25 cellular contexts compared by ENCODE assay signal in genomic region chr10:116403740-116404250, GRCh38. TPM values are rescaled to one million over a fixed set of nuclear protein-coding genes. Genes with fewer than 3 reads are reported as not detected.
A peak's percentile ranks its signal among the peaks of the same experiment; 100 is the strongest.
DNase-seq lines count a peak whose midpoint lies in the region; ATAC-seq, FAIRE-seq and TF ChIP-seq lines count a peak whose summit lies in the region.
"Had no signal": no experiment of that assay in that cellular context is flagged by ENCODE, and none has a peak within 500 bp of the region (broad histone marks: within the 10 kb centered on the region; RNA-seq: fewer than 3 reads in every experiment).

No MANE protein-coding gene starts in this region.

- dilution Hi-C loops in mammary epithelial cell (cut with HindIII; ENCODE audit: low sequenced_read_pairs): no loop called here

- intact Hi-C loops in mammary epithelial cell (cut with micrococcal nuclease): no loop called here
- intact Hi-C loops in breast epithelium (cut with DNase I; ENCODE audit: low total_unique reads): no loop called here

- in situ Hi-C loops in mammary epithelial cell (cut with MboI; ENCODE audit: low sequenced_read_pairs in 2 of 2): no loop called here

- H3K79me2 ChIP-seq in mammary epithelial cell (ENCODE audit: insufficient read depth, low read length): no peaks in the 10 kb centered on the region

- peak overlapping the region; percentile 50 for H2AFZ ChIP-seq in mammary epithelial cell (ENCODE audit: low read depth, low read length)
- H2AFZ ChIP-seq: GM23248 had no signal

- H3K4me1 ChIP-seq in mammary epithelial cell (ENCODE audit: insufficient read depth, low read length) (no peaks in the 10 kb centered on the region), breast epithelium (no peaks in the 10 kb centered on the region), foreskin keratinocyte (no peaks in the 10 kb centered on the region)
- H3K4me1 ChIP-seq: A549 had no signal

- FAIRE-seq in urothelium cell line (lab: Jason Lieb, UNC): no peak
- FAIRE-seq: A549, G401.6 had no signal

- no peak for TF ChIP-seq CTCF in mammary epithelial cell (conservative IDR thresholded peaks at IDR 0.05 in 1 of 2, IDR thresholded peaks at IDR 0.05 in 1 of 2; ENCODE audit: extremely low read depth in 1 of 2, insufficient read depth in 1 of 2, low read depth in 1 of 2, low read length in 2 of 2)
- no peak for TF ChIP-seq CTCF in breast epithelium (IDR thresholded peaks at IDR 0.05)
- peak; percentile 10 for TF ChIP-seq CTCF in foreskin keratinocyte (conservative IDR thresholded peaks at IDR 0.05)

- H4K20me1 ChIP-seq in mammary epithelial cell (ENCODE audit: insufficient read depth, low read length): no peaks in the 10 kb centered on the region
- H4K20me1 ChIP-seq: BLaER1 treated with 17β-estradiol and CSF1 and Interleukin-3, amounts not matched to agents 10 nM and 100 nM had no signal

- no peak overlapping the region for H3K9ac ChIP-seq in mammary epithelial cell (ENCODE audit: insufficient read depth, low read length)
- H3K9ac ChIP-seq: BLaER1 treated with 17β-estradiol and CSF1 and Interleukin-3, amounts not matched to agents 10 nM and 100 nM; GM23248 had no signal

- BruUV-seq in mammary epithelial cell (replicated peaks; lab: Mats Ljungman, UMichigan): no TSS peak

- no peaks in the 10 kb centered on the region for H3K27me3 ChIP-seq in mammary epithelial cell (ENCODE audit: insufficient read depth, low read length)
- no peaks in the 10 kb centered on the region for H3K27me3 ChIP-seq in breast epithelium
- H3K27me3 ChIP-seq in foreskin keratinocyte: no peaks in the 10 kb centered on the region
- H3K27me3 ChIP-seq: BLaER1 treated with 17β-estradiol and CSF1 and Interleukin-3, amounts not matched to agents 10 nM and 100 nM had no signal

- H3K4me3 ChIP-seq in mammary epithelial cell (replicated peaks in 1 of 3; ENCODE audit: insufficient read depth in 1 of 3, low read depth in 2 of 3, low read length in 3 of 3): no peak overlapping the region
- no peak overlapping the region for H3K4me3 ChIP-seq in breast epithelium
- H3K4me3 ChIP-seq: A549; BLaER1 treated with 17β-estradiol and CSF1 and Interleukin-3, amounts not matched to agents 10 nM and 100 nM; GM23248; MG63 had no signal

- CTCF ChIA-PET in mammary epithelial cell (lab: Charles Lee; ENCODE audit: low non-redundant PET): no interaction called here

- no peak overlapping the region for H3K4me2 ChIP-seq in mammary epithelial cell (ENCODE audit: insufficient read depth, low read depth, low read length)
- H3K4me2 ChIP-seq: A549; BLaER1 treated with 17β-estradiol and CSF1 and Interleukin-3, amounts not matched to agents 10 nM and 100 nM had no signal

- DNase-seq in mammary epithelial cell: no peak
- no peak for DNase-seq in breast epithelium (ENCODE audit: low spot score in 2 of 2)
- DNase-seq in NCI-H524 (lab: John Stamatoyannopoulos, UW): peak; percentile 77 to 89
- peak in 1 of 2 donors; percentile 21 for DNase-seq in foreskin keratinocyte
- no peak for DNase-seq in activated CD4-positive, alpha-beta T cell treated with anti-CD3 and anti-CD28 coated beads, Interleukin-2, amount 50 U/mL, for 4 hours
- no peak for DNase-seq in urothelium cell line (ENCODE audit: low spot score)
- DNase-seq: Calu3; CD8-positive, alpha-beta T cell; DMS79; GM23248; HCEC 1CT; Kasumi-1; MG63; NCI-H1092; NCI-H1436 treated with DMSO at 0.1 percent for 48 hours; NCI-H2029 treated with DMSO at 0.1 percent for 48 hours; NCI-H446 treated with DMSO at 0.1 percent for 48 hours; NCI-H748 treated with DMSO at 0.1 percent for 48 hours; PC-3; RPMI8226; SIG-M5 had no signal

- TF ChIP-seq POLR2A in breast epithelium (IDR thresholded peaks at IDR 0.05): no peak

- ATAC-seq in foreskin keratinocyte (peak; percentile 60), GM19023 (IDR thresholded peaks at IDR 0.05; ENCODE audit: unreplicated experiment) (no peak)
- ATAC-seq: CD8-positive, alpha-beta T cell; PC-3 had no signal

- no peaks in the 10 kb centered on the region for H3K36me3 ChIP-seq in mammary epithelial cell (ENCODE audit: insufficient read depth, low read length)
- H3K36me3 ChIP-seq in breast epithelium: no peaks in the 10 kb centered on the region
- H3K36me3 ChIP-seq: BLaER1 treated with 17β-estradiol and CSF1 and Interleukin-3, amounts not matched to agents 10 nM and 100 nM; MG63 had no signal

- WGBS in mammary epithelial cell (ENCODE audit: low coverage, missing lambda C conversion rate): 68% methylated on average over 6 of the region's 6 CpGs

- H3K27ac ChIP-seq in mammary epithelial cell (ENCODE audit: insufficient read depth, low read depth, low read length) (no peak overlapping the region), breast epithelium (no peak overlapping the region), foreskin keratinocyte (no peak overlapping the region)
- H3K27ac ChIP-seq: A549; BLaER1 treated with 17β-estradiol and CSF1 and Interleukin-3, amounts not matched to agents 10 nM and 100 nM; GM23248 had no signal

- no peaks in the 10 kb centered on the region for H3K9me3 ChIP-seq in mammary epithelial cell (replicated peaks; ENCODE audit: insufficient read depth, low read length)
- H3K9me3 ChIP-seq in breast epithelium: no peaks in the 10 kb centered on the region
- H3K9me3 ChIP-seq: A549; BLaER1 treated with 17β-estradiol and CSF1 and Interleukin-3, amounts not matched to agents 10 nM and 100 nM; MG63 had no signal

RNA-seq across cellular contexts. Expression of gene PNLIPRP3, which starts 23.9 kb away (rescaled TPM):
- total RNA-seq in mammary epithelial cell: 10 to 100 TPM; 98.2 to 98.4 TPM
- 39.7 TPM for polyA plus RNA-seq in mammary epithelial cell
- 13.1 TPM for polyA minus RNA-seq in mammary epithelial cell
- 1 to 10 TPM in 1 of 3 donors, under 1 TPM in 2; 0.29 to 2.4 (median 0.66) TPM for total RNA-seq in breast epithelium
- 13.4 and 23.5 TPM in 2 replicates for total RNA-seq in foreskin keratinocyte
- polyA plus RNA-seq in foreskin keratinocyte: 9.7 and 13.7 TPM in 2 replicates
- total RNA-seq: Calu3; CD8-positive, alpha-beta T cell; GM23248; PC-3 had no signal
- polyA plus RNA-seq: A549, GM23248 had no signal

Comparison
In these comparisons a context has a peak if more than half of its experiments do, and no peak if none do; other contexts are left out.
1. DNase-seq: peak in NCI-H524 (2 of 2); none in mammary epithelial cell (single experiment), breast epithelium (0 of 2), activated CD4-positive, alpha-beta T cell treated with anti-CD3 and anti-CD28 coated beads, Interleukin-2, amount 50 U/mL, for 4 hours (0 of 2) and urothelium cell line (single experiment).